ENCODE assay signal across 1 cellular context in genomic region chr19:2974342-2974932, GRCh38.
A peak's percentile ranks its signal among the peaks of the same experiment; 100 is the strongest.
TF ChIP-seq lines count a peak whose summit lies in the region.

No MANE protein-coding gene starts in this region.

TF ChIP-seq in K562, 482 proteins besides CTCF, POLR2A, EP300 and RAD21 (continued from another document and continues in another):
- TF ChIP-seq ZNF609 (CRISPR knock-in tag; IDR thresholded peaks at IDR 0.05; ENCODE audit: borderline replicate concordance) (peak; percentile 91; the same call in 1 of the 2 replicates), BCL6 (CRISPR knock-in tag; IDR thresholded peaks at IDR 0.05) (no peak), ZNF408 (CRISPR knock-in tag; IDR thresholded peaks at IDR 0.05; ENCODE audit: low read depth) (no peak), EWSR1 (IDR thresholded peaks at IDR 0.05; ENCODE audit: borderline replicate concordance, low read depth, partially characterized antibody) (no peak), ZMIZ1 (IDR thresholded peaks at IDR 0.05; ENCODE audit: low read depth in 2 of 2, low read length in 2 of 2) (0 out of 4 replicates have a peak, but pooled peaks of 1 of the 2 experiments have one; percentile 57), SMAD4 (CRISPR knock-in tag; conservative IDR thresholded peaks at IDR 0.05) (peak; percentile 79), MTA2 (IDR thresholded peaks at IDR 0.05; ENCODE audit: low read depth) (peak; percentile 39; the same call in 1 of the 2 replicates), RAD51 (IDR thresholded peaks at IDR 0.05; ENCODE audit: borderline replicate concordance, low read depth) (peak; percentile 78), SFPQ (IDR thresholded peaks at IDR 0.05; ENCODE audit: low read depth, low read length) (no peak), NFXL1 (CRISPR knock-in tag; IDR thresholded peaks at IDR 0.05) (no peak), ZNF274 (IDR thresholded peaks at IDR 0.05; ENCODE audit: borderline replicate concordance, low read depth, low read length) (no peak), ARID3A (IDR thresholded peaks at IDR 0.05; ENCODE audit: borderline replicate concordance, low read depth, low read length) (peak; percentile 58; the same call in 1 of the 2 replicates), MEIS2 (IDR thresholded peaks at IDR 0.05; ENCODE audit: partially characterized antibody) (peak; percentile 55), GABPA (tag; conservative IDR thresholded peaks at IDR 0.05; ENCODE audit: low read depth) (peak; percentile 26; the same call in 1 of the 2 replicates), RFX7 (CRISPR knock-in tag; IDR thresholded peaks at IDR 0.05) (no peak), POLR3A (IDR thresholded peaks at IDR 0.05; ENCODE audit: borderline replicate concordance, extremely low read depth, insufficient read depth, insufficient read length) (peak; percentile 15), PATZ1 (CRISPR knock-in tag; IDR thresholded peaks at IDR 0.05; ENCODE audit: borderline replicate concordance) (no peak), TBL1XR1 (IDR thresholded peaks at IDR 0.05; ENCODE audit: low read length in 2 of 2) (peak in 1 of 2 experiments; percentile 90; a peak in 2 of 4 replicates), KDM5B (IDR thresholded peaks at IDR 0.05; ENCODE audit: insufficient replicate concordance, low read depth, low read length) (no peak), CBFA2T3 (IDR thresholded peaks at IDR 0.05) (peak; percentile 81), ESRRA (IDR thresholded peaks at IDR 0.05; ENCODE audit: borderline replicate concordance, low read depth) (peak; percentile 91; the same call in 1 of the 2 replicates), MTA3 (IDR thresholded peaks at IDR 0.05; ENCODE audit: borderline replicate concordance) (0 out of 2 replicates have a peak, but pooled peaks have one; percentile 25), HDAC2 (IDR thresholded peaks at IDR 0.05) (peak; percentile 99), ZNF354B (CRISPR knock-in tag; IDR thresholded peaks at IDR 0.05) (no peak), NR2C1 (IDR thresholded peaks at IDR 0.05) (peak; percentile 61; the same call in 1 of the 2 replicates), NR2C1 (tag; IDR thresholded peaks at IDR 0.05) (peak; percentile 70), ZFX (CRISPR knock-in tag; IDR thresholded peaks at IDR 0.05) (no peak), NFRKB (IDR thresholded peaks at IDR 0.05; ENCODE audit: low read depth) (no peak), TARDBP (IDR thresholded peaks at IDR 0.05) (peak; percentile 28; the same call in 1 of the 2 replicates), ZZZ3 (IDR thresholded peaks at IDR 0.05) (no peak), ZNF3 (CRISPR knock-in tag; IDR thresholded peaks at IDR 0.05) (no peak), PPARD (CRISPR knock-in tag; IDR thresholded peaks at IDR 0.05) (no peak)
- TF ChIP-seq, protein P1, sequence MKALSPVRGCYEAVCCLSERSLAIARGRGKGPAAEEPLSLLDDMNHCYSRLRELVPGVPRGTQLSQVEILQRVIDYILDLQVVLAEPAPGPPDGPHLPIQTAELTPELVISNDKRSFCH (CRISPR knock-in tag; IDR thresholded peaks at IDR 0.05): no peak
- TF ChIP-seq, protein P1 (tag; IDR thresholded peaks at IDR 0.05): peak; percentile 47; the same call in 1 of the 2 replicates
- TF ChIP-seq, protein P2, sequence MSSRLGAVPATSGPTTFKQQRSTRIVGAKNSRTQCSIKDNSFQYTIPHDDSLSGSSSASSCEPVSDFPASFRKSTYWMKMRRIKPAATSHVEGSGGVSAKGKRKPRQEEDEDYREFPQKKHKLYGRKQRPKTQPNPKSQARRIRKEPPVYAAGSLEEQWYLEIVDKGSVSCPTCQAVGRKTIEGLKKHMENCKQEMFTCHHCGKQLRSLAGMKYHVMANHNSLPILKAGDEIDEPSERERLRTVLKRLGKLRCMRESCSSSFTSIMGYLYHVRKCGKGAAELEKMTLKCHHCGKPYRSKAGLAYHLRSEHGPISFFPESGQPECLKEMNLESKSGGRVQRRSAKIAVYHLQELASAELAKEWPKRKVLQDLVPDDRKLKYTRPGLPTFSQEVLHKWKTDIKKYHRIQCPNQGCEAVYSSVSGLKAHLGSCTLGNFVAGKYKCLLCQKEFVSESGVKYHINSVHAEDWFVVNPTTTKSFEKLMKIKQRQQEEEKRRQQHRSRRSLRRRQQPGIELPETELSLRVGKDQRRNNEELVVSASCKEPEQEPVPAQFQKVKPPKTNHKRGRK (tag; IDR thresholded peaks at IDR 0.05): no peak
- TF ChIP-seq, protein P3, sequence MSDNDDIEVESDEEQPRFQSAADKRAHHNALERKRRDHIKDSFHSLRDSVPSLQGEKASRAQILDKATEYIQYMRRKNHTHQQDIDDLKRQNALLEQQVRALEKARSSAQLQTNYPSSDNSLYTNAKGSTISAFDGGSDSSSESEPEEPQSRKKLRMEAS (CRISPR knock-in tag; IDR thresholded peaks at IDR 0.05): peak; percentile 30; the same call in 1 of the 2 replicates
- TF ChIP-seq, protein P4, sequence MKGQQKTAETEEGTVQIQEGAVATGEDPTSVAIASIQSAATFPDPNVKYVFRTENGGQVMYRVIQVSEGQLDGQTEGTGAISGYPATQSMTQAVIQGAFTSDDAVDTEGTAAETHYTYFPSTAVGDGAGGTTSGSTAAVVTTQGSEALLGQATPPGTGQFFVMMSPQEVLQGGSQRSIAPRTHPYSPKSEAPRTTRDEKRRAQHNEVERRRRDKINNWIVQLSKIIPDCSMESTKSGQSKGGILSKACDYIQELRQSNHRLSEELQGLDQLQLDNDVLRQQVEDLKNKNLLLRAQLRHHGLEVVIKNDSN (CRISPR knock-in tag; IDR thresholded peaks at IDR 0.05): peak; percentile 88
